In genomic region chr18:50097702-50098101, GRCh38 we compare ENCODE assay signal across 12 cellular contexts.
A peak's percentile ranks its signal among the peaks of the same experiment; 100 is the strongest.
DNase-seq lines count a peak whose midpoint lies in the region; ATAC-seq, FAIRE-seq and TF ChIP-seq lines count a peak whose summit lies in the region.
"Had no signal": no experiment of that assay in that cellular context is flagged by ENCODE, and none has a peak within 500 bp of the region (broad histone marks: within the 10 kb centered on the region; RNA-seq: fewer than 3 reads in every experiment).

No MANE protein-coding gene starts in this region.

- H3K23me2 ChIP-seq in H9 (ENCODE audit: insufficient read length, low read depth, low read length, poor library complexity, severe bottlenecking) = no peaks in the 10 kb centered on the region

- H3K4me2 ChIP-seq in neural progenitor cell = no peak overlapping the region
- no peak overlapping the region for H3K4me2 ChIP-seq in H9 (ENCODE audit: insufficient read depth, insufficient read length, low read length)

- H2AFZ ChIP-seq in neural progenitor cell (replicated peaks) = peak overlapping the region; percentile 45
- no peak overlapping the region for H2AFZ ChIP-seq in H9 (ENCODE audit: low read length)

- peaks cover 7% of the 10 kb centered on the region for H3K4me1 ChIP-seq in colonic mucosa
- H3K4me1 ChIP-seq in neural progenitor cell = no peaks in the 10 kb centered on the region
- no peaks in the 10 kb centered on the region; the same call in 1 of the 2 replicates for H3K4me1 ChIP-seq in H9 (ENCODE audit: insufficient read depth, low read length)

- no peaks in the 10 kb centered on the region for H3K36me3 Mint-ChIP-seq in neural progenitor cell
- H3K36me3 Mint-ChIP-seq in H9 (ENCODE audit: insufficient read depth in 1 of 3, low read depth in 3 of 3) = no peaks in the 10 kb centered on the region; a peak in 1 of 7 replicates
- H3K36me3 Mint-ChIP-seq: CD4-positive, CD25-positive, alpha-beta regulatory T cell had no signal

- H3K27me3 ChIP-seq in colonic mucosa (no peaks in the 10 kb centered on the region), neural progenitor cell (no peaks in the 10 kb centered on the region), H9 (ENCODE audit: insufficient read depth, low read length) (no peaks in the 10 kb centered on the region)

- intact Hi-C loops in colonic mucosa (cut with DNase I) = no loop called here

- no peak for FAIRE-seq in GM18507 (lab: Jason Lieb, UNC)

- no peak overlapping the region for H3K14ac ChIP-seq in H9 (ENCODE audit: insufficient read depth, low read length)

- H2BK20ac ChIP-seq in H9 (ENCODE audit: low read depth, low read length, poor library complexity, severe bottlenecking) = no peak overlapping the region

- peak; percentile 41 for ATAC-seq in HG03565 (IDR thresholded peaks at IDR 0.05; ENCODE audit: unreplicated experiment)
- ATAC-seq: right cardiac atrium had no signal

- no peak overlapping the region for H4K91ac ChIP-seq in H9 (ENCODE audit: insufficient read length, low read depth, low read length)

- no peak overlapping the region for H3T11ph ChIP-seq in H9 (ENCODE audit: low read length)

- H4K20me1 ChIP-seq in neural progenitor cell (ENCODE audit: low read depth) (no peaks in the 10 kb centered on the region), H9 (ENCODE audit: control insufficient read depth, insufficient read depth, insufficient read length) (no peaks in the 10 kb centered on the region)

- no peak overlapping the region for H2BK5ac ChIP-seq in H9 (ENCODE audit: insufficient read length, low read length)

- no peak overlapping the region for H2BK15ac ChIP-seq in H9 (ENCODE audit: low read depth, low read length)

- no peak overlapping the region for H3K4me3 Mint-ChIP-seq in neural progenitor cell
- H3K4me3 Mint-ChIP-seq in H9 = no peak overlapping the region
- H3K4me3 Mint-ChIP-seq: CD4-positive, CD25-positive, alpha-beta regulatory T cell had no signal

- H3K4ac ChIP-seq in H9 (ENCODE audit: low read depth, low read length) = no peak overlapping the region

- H3K79me2 ChIP-seq in neural progenitor cell (ENCODE audit: low read depth) (no peaks in the 10 kb centered on the region), H9 (ENCODE audit: insufficient read depth, low read length) (no peaks in the 10 kb centered on the region)

- no CpG with 5 or more reads among the region's 2 CpGs for WGBS in H9 (ENCODE audit: extremely low coverage, insufficient read length, low lambda C conversion rate)

- no peak overlapping the region for H2BK12ac ChIP-seq in H9 (ENCODE audit: insufficient read length, low read depth, low read length)

- H3K36me3 ChIP-seq in colonic mucosa = no peaks in the 10 kb centered on the region
- no peaks in the 10 kb centered on the region for H3K36me3 ChIP-seq in neural progenitor cell

- H3K27ac Mint-ChIP-seq in neural progenitor cell (no peak overlapping the region), H9 (no peak overlapping the region; a peak in 1 of 7 replicates)
- H3K27ac Mint-ChIP-seq: CD4-positive, CD25-positive, alpha-beta regulatory T cell had no signal

- no peak overlapping the region for H3K18ac ChIP-seq in H9 (ENCODE audit: insufficient read length, low read depth, low read length)

- H3K27ac ChIP-seq in colonic mucosa (peak overlapping the region; percentile 64), neural progenitor cell (no peak overlapping the region), H9 (ENCODE audit: insufficient read length, low read depth, low read length) (no peak overlapping the region)

- no peak overlapping the region for H4K5ac ChIP-seq in H9 (ENCODE audit: insufficient read length, low read depth, low read length)

- no peaks in the 10 kb centered on the region for H3K9me3 ChIP-seq in colonic mucosa
- no peaks in the 10 kb centered on the region for H3K9me3 ChIP-seq in neural progenitor cell (ENCODE audit: low read depth)
- no peaks in the 10 kb centered on the region for H3K9me3 ChIP-seq in H9 (ENCODE audit: control insufficient read depth, low read depth, low read length)

- H3K4me3 ChIP-seq in colonic mucosa = no peak overlapping the region
- no peak overlapping the region for H3K4me3 ChIP-seq in neural progenitor cell

- H3K4me1 Mint-ChIP-seq in neural progenitor cell = no peaks in the 10 kb centered on the region
- peaks cover 19 to 31% of the 10 kb centered on the region in 2 experiments for H3K4me1 Mint-ChIP-seq in H9
- H3K4me1 Mint-ChIP-seq: CD4-positive, CD25-positive, alpha-beta regulatory T cell had no signal

- peak overlapping the region in 1 of 2 donors; percentile 44 for H3K9ac ChIP-seq in colonic mucosa (ENCODE audit: low read depth in 2 of 2, low read length in 2 of 2)
- H3K9ac ChIP-seq in neural progenitor cell = no peak overlapping the region
- no peak overlapping the region for H3K9ac ChIP-seq in H9 (ENCODE audit: extremely low read depth, insufficient read length, low read length)

- TF ChIP-seq CTCF in colonic mucosa (IDR thresholded peaks at IDR 0.05) (no peak), neural progenitor cell (IDR thresholded peaks at IDR 0.05) (no peak), H9 (conservative IDR thresholded peaks at IDR 0.05) (no peak)

- H3K56ac ChIP-seq in H9 (ENCODE audit: insufficient read length, low read depth, low read length) = no peak overlapping the region

- H3F3A ChIP-seq in neural progenitor cell (ENCODE audit: low read depth) = no peaks in the 10 kb centered on the region

- no peak overlapping the region for H4K8ac ChIP-seq in H9 (replicated peaks; ENCODE audit: insufficient read length, low read depth, low read length)

- no peak overlapping the region for H2AK5ac ChIP-seq in H9 (ENCODE audit: insufficient read length, low read length)

- H3K9me3 Mint-ChIP-seq in neural progenitor cell = no peaks in the 10 kb centered on the region
- no peaks in the 10 kb centered on the region for H3K9me3 Mint-ChIP-seq in H9

- no peak overlapping the region for H3K23ac ChIP-seq in H9 (ENCODE audit: insufficient read length, low read depth, low read length)

- H3K79me1 ChIP-seq in H9 (ENCODE audit: insufficient read depth, low read depth, low read length, poor library complexity, severe bottlenecking) = no peaks in the 10 kb centered on the region

- H2BK120ac ChIP-seq in H9 (ENCODE audit: low read depth, low read length, poor library complexity, severe bottlenecking) = no peak overlapping the region

- H3K27me3 Mint-ChIP-seq in neural progenitor cell (ENCODE audit: insufficient read depth, low read depth) (peaks cover 2% of the 10 kb centered on the region), H9 (ENCODE audit: low read depth) (peaks cover 17% of the 10 kb centered on the region)
- H3K27me3 Mint-ChIP-seq: CD4-positive, CD25-positive, alpha-beta regulatory T cell had no signal

- DNase-seq in GM18507 (ENCODE audit: extremely low spot score, insufficient read length, low read depth) (peak; percentile 3), colonic mucosa (peak; percentile 70), neural progenitor cell (ENCODE audit: low spot score) (no peak), H9 (no peak)
- DNase-seq in activated CD4-positive, alpha-beta T cell treated with anti-CD3 and anti-CD28 coated beads, Interleukin-2, amount 50 U/mL, for 1 hour = no peak
- DNase-seq in stimulated activated CD4-positive, alpha-beta T cell treated with anti-CD3 and anti-CD28 coated beads, Interleukin-1b, Interleukin-23, amount 100 ng/mL, for 48 hours = no peak
- DNase-seq in stimulated activated CD4-positive, alpha-beta T cell treated with anti-CD3 and anti-CD28 coated beads, Interleukin-4, amount 100 ng/mL, for 24 hours = no peak
- DNase-seq: CD4-positive, CD25-positive, alpha-beta regulatory T cell; mesendoderm; NCI-H1048; right cardiac atrium had no signal

Comparison
In these comparisons a context has a peak if more than half of its experiments do, and no peak if none do; other contexts are left out.
1. DNase-seq: peak in GM18507 (single experiment) and colonic mucosa (single experiment); none in neural progenitor cell (single experiment), H9 (single experiment), activated CD4-positive, alpha-beta T cell treated with anti-CD3 and anti-CD28 coated beads, Interleukin-2, amount 50 U/mL, for 1 hour (single experiment), stimulated activated CD4-positive, alpha-beta T cell treated with anti-CD3 and anti-CD28 coated beads, Interleukin-1b, Interleukin-23, amount 100 ng/mL, for 48 hours (single experiment) and stimulated activated CD4-positive, alpha-beta T cell treated with anti-CD3 and anti-CD28 coated beads, Interleukin-4, amount 100 ng/mL, for 24 hours (single experiment).